25 cellular contexts compared by ENCODE assay signal in the genomic region with DNA sequence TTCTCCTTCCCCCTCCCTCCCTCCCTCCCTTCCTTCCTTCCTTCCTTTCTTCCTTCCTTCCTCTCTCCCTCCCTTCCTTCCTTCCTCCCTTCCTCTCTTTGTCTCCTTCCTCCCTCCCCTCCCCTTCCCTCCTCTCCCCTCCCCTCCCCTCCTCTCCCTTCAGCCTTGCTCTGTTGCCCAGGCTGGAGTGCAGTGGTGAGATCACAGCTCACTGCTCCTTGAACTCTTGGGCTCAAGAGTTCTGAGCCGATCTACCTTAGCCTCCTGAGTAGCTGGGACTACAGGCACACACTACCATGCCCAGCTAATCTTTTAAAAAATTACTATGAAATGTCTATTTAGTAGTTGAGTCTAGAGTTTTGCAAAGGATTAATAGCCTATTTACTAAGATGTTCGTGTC. TPM values are rescaled to one million over a fixed set of nuclear protein-coding genes. Genes with fewer than 3 reads are reported as not detected.
"Had no signal": no experiment of that assay in that cellular context is flagged by ENCODE, and none has a peak within 500 bp of the region (broad histone marks: within the 10 kb centered on the region; RNA-seq: fewer than 3 reads in every experiment).

No MANE protein-coding gene starts in this region.

- H3K4me3 Mint-ChIP-seq: dendritic cell treated with granulocyte-macrophage colony-stimulating factor and Interleukin-4, amounts not matched to agents 40 ng/mL and 50 ng/mL, for 4 days; mesothelial cell of epicardium; naive B cell; natural killer cell treated with Interleukin-12 subunit alpha and Interleukin-12 subunit beta and Interleukin-15 and Interleukin-18, amount 100 ng/mL, for 72 hours; neural crest cell; stimulated activated naive CD8-positive, alpha-beta T cell treated with anti-CD3 and anti-CD28 coated beads, Interleukin-15, amount 100 ng/mL, for 72 hours; type B pancreatic cell had no signal

- H3K4me3 ChIP-seq: colonic mucosa, esophagus muscularis mucosa, heart right ventricle, mucosa of descending colon, right lobe of liver, tibial artery had no signal

- H3K27ac ChIP-seq: colonic mucosa, esophagus muscularis mucosa, heart right ventricle, parathyroid adenoma, right lobe of liver, tibial artery had no signal

- H3K9me3 ChIP-seq: colonic mucosa, esophagus muscularis mucosa, heart right ventricle, mucosa of descending colon, right lobe of liver, tibial artery had no signal

- H3K4me1 ChIP-seq: colonic mucosa, parathyroid adenoma had no signal

- DNase-seq: colonic mucosa; effector CD8-positive, alpha-beta T cell; foreskin melanocyte; glutamatergic neuron; heart right ventricle; hippocampal formation; left colon; mesenchymal stem cell; mucosa of descending colon; naive B cell; small intestine; stimulated activated CD4-positive, alpha-beta T cell treated with anti-CD3 and anti-CD28 coated beads, Interleukin-15, amount 100 ng/mL, for 24 hours; stimulated activated CD4-positive, alpha-beta T cell treated with anti-CD3 and anti-CD28 coated beads, Interleukin-2, amount 100 ng/mL, for 48 hours; stimulated activated naive CD4-positive, alpha-beta T cell; stimulated activated naive CD8-positive, alpha-beta T cell treated with anti-CD3 and anti-CD28 coated beads, Interleukin-15, amount 100 ng/mL, for 72 hours; tibial artery had no signal

- H3K27me3 ChIP-seq: colonic mucosa, esophagus muscularis mucosa, heart right ventricle, right lobe of liver, tibial artery had no signal

- H3K9me3 Mint-ChIP-seq: dendritic cell treated with granulocyte-macrophage colony-stimulating factor and Interleukin-4, amounts not matched to agents 40 ng/mL and 50 ng/mL, for 4 days; natural killer cell treated with Interleukin-12 subunit alpha and Interleukin-12 subunit beta and Interleukin-15 and Interleukin-18, amount 100 ng/mL, for 72 hours; neural crest cell; type B pancreatic cell had no signal

- H3K27me3 Mint-ChIP-seq: dendritic cell treated with granulocyte-macrophage colony-stimulating factor and Interleukin-4, amounts not matched to agents 40 ng/mL and 50 ng/mL, for 4 days; naive B cell; natural killer cell treated with Interleukin-12 subunit alpha and Interleukin-12 subunit beta and Interleukin-15 and Interleukin-18, amount 100 ng/mL, for 72 hours; stimulated activated naive CD8-positive, alpha-beta T cell treated with anti-CD3 and anti-CD28 coated beads, Interleukin-15, amount 100 ng/mL, for 72 hours; type B pancreatic cell had no signal

- H3K4me1 Mint-ChIP-seq: neural crest cell had no signal

- H3K36me3 Mint-ChIP-seq: mesothelial cell of epicardium, type B pancreatic cell had no signal

- ATAC-seq: heart right ventricle; left colon; mucosa of descending colon; natural killer cell treated with Interleukin-12 subunit alpha and Interleukin-12 subunit beta and Interleukin-15 and Interleukin-18, amount 100 ng/mL, for 72 hours; stimulated activated naive CD8-positive, alpha-beta T cell treated with anti-CD3 and anti-CD28 coated beads, Interleukin-15, amount 100 ng/mL, for 72 hours had no signal

- H3K27ac Mint-ChIP-seq: dendritic cell treated with granulocyte-macrophage colony-stimulating factor and Interleukin-4, amounts not matched to agents 40 ng/mL and 50 ng/mL, for 4 days; mesothelial cell of epicardium; progenitor cell of endocrine pancreas; type B pancreatic cell had no signal

RNA-seq across cellular contexts. Expression of gene SQOR, which starts 32.2 kb away (rescaled TPM):
- total RNA-seq: neural crest cell had no signal
